ENCODE assay signal across 14 cellular contexts in genomic region chr7:80923211-80923612, GRCh38. TPM values are rescaled to one million over a fixed set of nuclear protein-coding genes. Genes with fewer than 3 reads are reported as not detected.
A peak's percentile ranks its signal among the peaks of the same experiment; 100 is the strongest.
DNase-seq lines count a peak whose midpoint lies in the region; ATAC-seq and TF ChIP-seq lines count a peak whose summit lies in the region.
"Had no signal": no experiment of that assay in that cellular context is flagged by ENCODE, and none has a peak within 500 bp of the region (broad histone marks: within the 10 kb centered on the region; RNA-seq: fewer than 3 reads in every experiment).

No MANE protein-coding gene starts in this region.

- POLR2A ChIA-PET in WTC11 (lab: Charles Lee): no interaction called here

- peaks cover 7% of the 10 kb centered on the region for H3K27me3 Mint-ChIP-seq in WTC11 (ENCODE audit: low read depth)
- H3K27me3 Mint-ChIP-seq in activated naive CD8-positive, alpha-beta T cell treated with anti-CD3 and anti-CD28 coated beads for 36 hours: peaks cover 34% of the 10 kb centered on the region
- H3K27me3 Mint-ChIP-seq: progenitor cell of endocrine pancreas had no signal

- no peak for TF ChIP-seq POLR2A in upper lobe of left lung (IDR thresholded peaks at IDR 0.05)

- CTCF ChIA-PET in WTC11 (lab: Charles Lee): interaction anchor here (0.6 to 1.6 kb wide), 2 partner anchors 495 to 547 kb away, joined by 3 to 4 read pairs; no protein-coding TSS in a partner anchor

- no peak overlapping the region for H3K4me3 Mint-ChIP-seq in WTC11
- H3K4me3 Mint-ChIP-seq in activated naive CD8-positive, alpha-beta T cell treated with anti-CD3 and anti-CD28 coated beads for 36 hours: no peak overlapping the region

- ATAC-seq in upper lobe of left lung (ENCODE audit: low FRiP score in 2 of 2) (no peak), WTC11 (no peak)
- ATAC-seq: gastrocnemius medialis had no signal

- peaks cover 30% of the 10 kb centered on the region for H3K4me1 Mint-ChIP-seq in WTC11
- peaks cover 4% of the 10 kb centered on the region for H3K4me1 Mint-ChIP-seq in activated naive CD8-positive, alpha-beta T cell treated with anti-CD3 and anti-CD28 coated beads for 36 hours

- 75 to 86% methylated on average over 4 of the region's 4 CpGs for WGBS in upper lobe of left lung, 2 donors

- no peak overlapping the region for H3K4me3 ChIP-seq in upper lobe of left lung
- H3K4me3 ChIP-seq: gastrocnemius medialis had no signal

- H3K27me3 ChIP-seq in upper lobe of left lung: no peaks in the 10 kb centered on the region
- H3K27me3 ChIP-seq: gastrocnemius medialis had no signal

- no peak for TF ChIP-seq EP300 in upper lobe of left lung (IDR thresholded peaks at IDR 0.05)

- H3K9me3 Mint-ChIP-seq in WTC11: peaks cover 6% of the 10 kb centered on the region
- H3K9me3 Mint-ChIP-seq in activated naive CD8-positive, alpha-beta T cell treated with anti-CD3 and anti-CD28 coated beads for 36 hours: no peaks in the 10 kb centered on the region

- no peaks in the 10 kb centered on the region for H3K9me3 ChIP-seq in upper lobe of left lung
- H3K9me3 ChIP-seq: gastrocnemius medialis had no signal

- no peak overlapping the region for H3K27ac ChIP-seq in upper lobe of left lung
- H3K27ac ChIP-seq: gastrocnemius medialis, KMS-11 had no signal

- TF ChIP-seq CTCF in upper lobe of left lung (IDR thresholded peaks at IDR 0.05) (no peak), WTC11 (IDR thresholded peaks at IDR 0.05) (no peak)

- peaks cover 0 to 9% (median 5%) of the 10 kb centered on the region in 4 donors for H3K4me1 ChIP-seq in upper lobe of left lung

- DNase-seq in DMS 273 (lab: John Stamatoyannopoulos, UW; ENCODE audit: unreplicated experiment): peak; percentile 87
- peak; percentile 81 for DNase-seq in NCI-H1694 (lab: John Stamatoyannopoulos, UW)
- DNase-seq in NCI-H524 treated with DMSO at 0.1 percent for 48 hours (lab: John Stamatoyannopoulos, UW): peak; percentile 90
- peak; percentile 40 for DNase-seq in left kidney (ENCODE audit: low read depth, low spot score)
- no peak for DNase-seq in upper lobe of left lung
- no peak for DNase-seq in WTC11 (ENCODE audit: low spot score)
- no peak for DNase-seq in activated naive CD8-positive, alpha-beta T cell treated with anti-CD3 and anti-CD28 coated beads for 36 hours
- DNase-seq in NOMO-1 treated with DMSO at 0.1 percent for 48 hours (lab: John Stamatoyannopoulos, UW; ENCODE audit: unreplicated experiment): no peak
- DNase-seq: activated naive CD4-positive, alpha-beta T cell; gastrocnemius medialis; islet precursor cell; trophoblast cell had no signal

- peaks cover 4% of the 10 kb centered on the region for H3K36me3 Mint-ChIP-seq in WTC11
- no peaks in the 10 kb centered on the region for H3K36me3 Mint-ChIP-seq in activated naive CD8-positive, alpha-beta T cell treated with anti-CD3 and anti-CD28 coated beads for 36 hours

- H3K27ac Mint-ChIP-seq in WTC11: no peak overlapping the region
- H3K27ac Mint-ChIP-seq in activated naive CD8-positive, alpha-beta T cell treated with anti-CD3 and anti-CD28 coated beads for 36 hours: no peak overlapping the region

- H3K36me3 ChIP-seq in upper lobe of left lung: no peaks in the 10 kb centered on the region
- H3K36me3 ChIP-seq: gastrocnemius medialis had no signal

TF ChIP-seq in WTC11, 78 proteins besides CTCF, POLR2A, EP300 and RAD21:
- no peak for TF ChIP-seq USF1 (CRISPR knock-in tag; IDR thresholded peaks at IDR 0.05)
- TF ChIP-seq CREB1 (CRISPR knock-in tag; IDR thresholded peaks at IDR 0.05): no peak
- TF ChIP-seq RORB (CRISPR knock-in tag; IDR thresholded peaks at IDR 0.05): no peak
- TF ChIP-seq NFE2L1 (CRISPR knock-in tag; IDR thresholded peaks at IDR 0.05): no peak
- TF ChIP-seq IRF2 (CRISPR knock-in tag; IDR thresholded peaks at IDR 0.05; ENCODE audit: borderline replicate concordance, low read depth): no peak
- no peak for TF ChIP-seq E2F4 (CRISPR knock-in tag; IDR thresholded peaks at IDR 0.05; ENCODE audit: borderline replicate concordance, low read depth)
- no peak for TF ChIP-seq ATF2 (CRISPR knock-in tag; IDR thresholded peaks at IDR 0.05; ENCODE audit: borderline replicate concordance, low read depth)
- no peak for TF ChIP-seq CREM (CRISPR knock-in tag; IDR thresholded peaks at IDR 0.05)
TF ChIP-seq in WTC11: peak in this region for 0.

RNA-seq across cellular contexts. Expression of gene SEMA3C, which starts 4.4 kb away (rescaled TPM):
- total RNA-seq in upper lobe of left lung (10 to 100 TPM; 30.7 to 81.7 (median 50.1) TPM), WTC11 (2021) (1.6 to 3.1 TPM (median 2.1 TPM) in 3 replicates)
- not detected for total RNA-seq in activated naive CD8-positive, alpha-beta T cell treated with anti-CD3 and anti-CD28 coated beads for 36 hours

Comparison
In these comparisons a context has a peak if more than half of its experiments do, and no peak if none do; other contexts are left out.
1. DNase-seq: peak in DMS 273 (single experiment), NCI-H1694 (single experiment), NCI-H524 treated with DMSO at 0.1 percent for 48 hours (single experiment) and left kidney (single experiment); none in upper lobe of left lung (0 of 2), WTC11 (single experiment), activated naive CD8-positive, alpha-beta T cell treated with anti-CD3 and anti-CD28 coated beads for 36 hours (single experiment) and NOMO-1 treated with DMSO at 0.1 percent for 48 hours (single experiment).